ENCODE assay signal across 8 cellular contexts in the genomic region with DNA sequence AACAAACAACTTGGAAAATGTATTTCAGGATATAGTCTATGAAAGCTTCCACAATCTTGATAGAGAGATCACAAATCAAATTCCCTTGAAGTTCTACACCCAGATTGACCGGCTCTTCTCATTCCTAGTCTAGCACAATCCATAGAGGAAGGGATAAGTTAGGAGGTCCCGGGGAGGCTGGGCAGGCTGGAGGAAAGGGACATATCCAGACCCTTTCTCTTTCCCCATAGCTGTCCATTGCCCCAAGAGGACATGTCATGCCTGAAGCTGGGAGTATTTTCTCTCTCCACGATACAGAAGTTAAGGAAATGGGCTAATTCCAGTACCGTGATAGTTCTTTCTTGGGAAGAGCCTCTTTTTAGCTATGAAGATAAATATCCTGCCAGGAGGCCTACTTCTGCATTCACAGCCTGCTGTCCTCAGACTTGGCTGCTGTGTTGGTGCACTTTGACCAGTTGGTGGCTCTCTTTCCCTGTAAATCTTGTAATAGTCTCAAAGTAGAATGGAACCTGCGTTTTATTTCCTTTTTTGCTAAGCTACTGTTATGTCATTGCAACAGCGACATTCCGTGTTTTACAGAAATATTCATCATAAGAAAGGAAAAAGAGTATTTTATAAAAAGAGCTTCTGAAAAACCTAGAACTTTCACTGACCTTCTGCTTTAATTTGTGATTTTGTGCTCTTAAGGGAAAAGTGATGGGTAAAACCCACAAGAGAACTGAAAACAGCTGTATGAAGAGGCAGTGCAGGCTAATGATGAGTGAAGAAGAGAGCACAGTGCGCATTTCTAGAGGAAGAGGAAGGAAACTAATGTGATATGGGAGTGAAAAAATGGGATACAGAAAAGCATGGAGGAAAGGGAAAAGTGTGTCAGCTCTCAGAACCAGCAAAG. TPM values are rescaled to one million over a fixed set of nuclear protein-coding genes. Genes with fewer than 3 reads are reported as not detected.
DNase-seq lines count a peak whose midpoint lies in the region; ATAC-seq and TF ChIP-seq lines count a peak whose summit lies in the region.
"Not testable (repeated sequence)": the region's sequence is repeated elsewhere in the genome, so short reads cannot be mapped to it uniquely, and the experiment has no call there.

No MANE protein-coding gene starts in this region.

- peak in 2 of 3 donors; percentile 28 to 50 for DNase-seq in CD4-positive, CD25-positive, alpha-beta regulatory T cell
- DNase-seq in LoVo (ENCODE audit: low spot score) (peak; percentile 48), RKO (ENCODE audit: low spot score) (peak; percentile 77), astrocyte of the cerebellum (ENCODE audit: low read depth) (peak; percentile 9), putamen (ENCODE audit: low spot score) (peak; percentile 4)
- not testable (repeated sequence) for DNase-seq in left cardiac atrium

- not testable (repeated sequence) for H3K4me1 Mint-ChIP-seq in CD4-positive, CD25-positive, alpha-beta regulatory T cell

- peaks cover 30% of the 10 kb centered on the region for H3K27me3 Mint-ChIP-seq in CD4-positive, CD25-positive, alpha-beta regulatory T cell

- peak; percentile 40 to 66 for ATAC-seq in CD4-positive, CD25-positive, alpha-beta regulatory T cell (ENCODE audit: low read depth in 2 of 2)
- ATAC-seq in GM18870 (IDR thresholded peaks at IDR 0.05; ENCODE audit: unreplicated experiment), result peak; percentile 75
- ATAC-seq in HG02763 (IDR thresholded peaks at IDR 0.05; ENCODE audit: unreplicated experiment), result peak; percentile 75
- ATAC-seq in left cardiac atrium, result peak; percentile 59 to 60

- H3K36me3 Mint-ChIP-seq in CD4-positive, CD25-positive, alpha-beta regulatory T cell, result not testable (repeated sequence)

- not testable (repeated sequence) for H3K36me3 ChIP-seq in CD4-positive, CD25-positive, alpha-beta regulatory T cell (ENCODE audit: control insufficient read depth, insufficient read depth, low read length)

- not testable (repeated sequence) for H3K4me1 ChIP-seq in CD4-positive, CD25-positive, alpha-beta regulatory T cell (ENCODE audit: control insufficient read depth, insufficient read depth, low read length, poor library complexity, severe bottlenecking)

- peak overlapping the region in 2 of 4 donors; percentile 0 to 9 for H3K4me3 Mint-ChIP-seq in CD4-positive, CD25-positive, alpha-beta regulatory T cell

- not testable (repeated sequence) for H3K9me3 ChIP-seq in CD4-positive, CD25-positive, alpha-beta regulatory T cell (ENCODE audit: control insufficient read depth in 2 of 2, low read length in 2 of 2)

- TF ChIP-seq CTCF in astrocyte of the cerebellum (IDR thresholded peaks at IDR 0.05; ENCODE audit: low read depth, low read length, missing control alignments), result peak; percentile 65

- not testable (repeated sequence) for H3K4me3 ChIP-seq in CD4-positive, CD25-positive, alpha-beta regulatory T cell (ENCODE audit: low read depth, low read length); astrocyte of the cerebellum (ENCODE audit: low read depth, low read length)

- H3K27me3 ChIP-seq in CD4-positive, CD25-positive, alpha-beta regulatory T cell (ENCODE audit: control insufficient read depth, insufficient read depth, low read length), result not testable (repeated sequence)

- not testable (repeated sequence) for H3K27ac Mint-ChIP-seq in CD4-positive, CD25-positive, alpha-beta regulatory T cell

- intact Hi-C loops in left cardiac atrium (cut with DNase I), result not testable (repeated sequence)

- not testable (repeated sequence) for H3K27ac ChIP-seq in CD4-positive, CD25-positive, alpha-beta regulatory T cell (ENCODE audit: insufficient read depth, low read length, poor library complexity, severe bottlenecking)

- not testable (repeated sequence) for H3K9me3 Mint-ChIP-seq in CD4-positive, CD25-positive, alpha-beta regulatory T cell

- in situ Hi-C loops in astrocyte of the cerebellum (cut with HindIII; ENCODE audit: low sequenced_read_pairs), result not testable (repeated sequence)

RNA-seq across cellular contexts. Expression of a gene that starts 4.1 kb away (rescaled TPM):
- total RNA-seq in CD4-positive, CD25-positive, alpha-beta regulatory T cell, result not detected
- not detected for polyA plus RNA-seq in CD4-positive, CD25-positive, alpha-beta regulatory T cell
- total RNA-seq in left cardiac atrium, result not detected

RNA-seq across cellular contexts. Expression of a gene that starts 7.7 kb away (rescaled TPM):
- not detected for total RNA-seq in CD4-positive, CD25-positive, alpha-beta regulatory T cell
- polyA plus RNA-seq in CD4-positive, CD25-positive, alpha-beta regulatory T cell, result not detected
- not detected for total RNA-seq in left cardiac atrium

RNA-seq across cellular contexts. Expression of a gene that starts 18.6 kb away (rescaled TPM):
- total RNA-seq in CD4-positive, CD25-positive, alpha-beta regulatory T cell, result not detected
- not detected for polyA plus RNA-seq in CD4-positive, CD25-positive, alpha-beta regulatory T cell
- total RNA-seq in left cardiac atrium, result not detected

RNA-seq across cellular contexts. Expression of a gene that starts 28.8 kb away (rescaled TPM):
- not detected for total RNA-seq in CD4-positive, CD25-positive, alpha-beta regulatory T cell
- polyA plus RNA-seq in CD4-positive, CD25-positive, alpha-beta regulatory T cell, result not detected
- not detected for total RNA-seq in left cardiac atrium

RNA-seq across cellular contexts. Expression of a gene that starts 33.7 kb away (rescaled TPM):
- total RNA-seq in CD4-positive, CD25-positive, alpha-beta regulatory T cell, result not detected
- not detected for polyA plus RNA-seq in CD4-positive, CD25-positive, alpha-beta regulatory T cell
- not detected for total RNA-seq in left cardiac atrium
